Comparison of ENCODE assay signal across 2 cellular contexts in the genomic region with DNA sequence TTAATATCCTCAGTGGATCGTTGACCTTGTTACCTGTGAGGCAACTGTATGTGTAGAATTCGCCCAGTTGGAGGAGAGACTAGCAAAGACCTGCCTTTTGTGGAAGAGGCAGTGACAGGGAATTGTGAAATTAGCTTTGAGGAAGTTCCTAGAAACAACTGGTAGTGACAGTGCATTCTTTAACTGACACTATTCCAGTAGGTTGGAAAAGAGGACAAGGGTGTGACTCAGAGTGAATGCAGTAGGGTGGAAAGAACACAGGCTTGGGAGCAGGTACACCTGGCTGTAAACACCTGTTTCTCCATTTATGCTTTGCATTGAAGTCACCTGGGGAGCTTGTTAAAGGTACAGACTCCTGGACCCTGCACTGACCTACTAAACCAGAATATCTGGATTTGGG.
TF ChIP-seq lines count a peak whose summit lies in the region.

No MANE protein-coding gene starts in this region.

TF ChIP-seq in GM23338, 12 proteins besides CTCF, POLR2A, EP300 and RAD21 (continued from another document):
- TF ChIP-seq, protein P1, sequence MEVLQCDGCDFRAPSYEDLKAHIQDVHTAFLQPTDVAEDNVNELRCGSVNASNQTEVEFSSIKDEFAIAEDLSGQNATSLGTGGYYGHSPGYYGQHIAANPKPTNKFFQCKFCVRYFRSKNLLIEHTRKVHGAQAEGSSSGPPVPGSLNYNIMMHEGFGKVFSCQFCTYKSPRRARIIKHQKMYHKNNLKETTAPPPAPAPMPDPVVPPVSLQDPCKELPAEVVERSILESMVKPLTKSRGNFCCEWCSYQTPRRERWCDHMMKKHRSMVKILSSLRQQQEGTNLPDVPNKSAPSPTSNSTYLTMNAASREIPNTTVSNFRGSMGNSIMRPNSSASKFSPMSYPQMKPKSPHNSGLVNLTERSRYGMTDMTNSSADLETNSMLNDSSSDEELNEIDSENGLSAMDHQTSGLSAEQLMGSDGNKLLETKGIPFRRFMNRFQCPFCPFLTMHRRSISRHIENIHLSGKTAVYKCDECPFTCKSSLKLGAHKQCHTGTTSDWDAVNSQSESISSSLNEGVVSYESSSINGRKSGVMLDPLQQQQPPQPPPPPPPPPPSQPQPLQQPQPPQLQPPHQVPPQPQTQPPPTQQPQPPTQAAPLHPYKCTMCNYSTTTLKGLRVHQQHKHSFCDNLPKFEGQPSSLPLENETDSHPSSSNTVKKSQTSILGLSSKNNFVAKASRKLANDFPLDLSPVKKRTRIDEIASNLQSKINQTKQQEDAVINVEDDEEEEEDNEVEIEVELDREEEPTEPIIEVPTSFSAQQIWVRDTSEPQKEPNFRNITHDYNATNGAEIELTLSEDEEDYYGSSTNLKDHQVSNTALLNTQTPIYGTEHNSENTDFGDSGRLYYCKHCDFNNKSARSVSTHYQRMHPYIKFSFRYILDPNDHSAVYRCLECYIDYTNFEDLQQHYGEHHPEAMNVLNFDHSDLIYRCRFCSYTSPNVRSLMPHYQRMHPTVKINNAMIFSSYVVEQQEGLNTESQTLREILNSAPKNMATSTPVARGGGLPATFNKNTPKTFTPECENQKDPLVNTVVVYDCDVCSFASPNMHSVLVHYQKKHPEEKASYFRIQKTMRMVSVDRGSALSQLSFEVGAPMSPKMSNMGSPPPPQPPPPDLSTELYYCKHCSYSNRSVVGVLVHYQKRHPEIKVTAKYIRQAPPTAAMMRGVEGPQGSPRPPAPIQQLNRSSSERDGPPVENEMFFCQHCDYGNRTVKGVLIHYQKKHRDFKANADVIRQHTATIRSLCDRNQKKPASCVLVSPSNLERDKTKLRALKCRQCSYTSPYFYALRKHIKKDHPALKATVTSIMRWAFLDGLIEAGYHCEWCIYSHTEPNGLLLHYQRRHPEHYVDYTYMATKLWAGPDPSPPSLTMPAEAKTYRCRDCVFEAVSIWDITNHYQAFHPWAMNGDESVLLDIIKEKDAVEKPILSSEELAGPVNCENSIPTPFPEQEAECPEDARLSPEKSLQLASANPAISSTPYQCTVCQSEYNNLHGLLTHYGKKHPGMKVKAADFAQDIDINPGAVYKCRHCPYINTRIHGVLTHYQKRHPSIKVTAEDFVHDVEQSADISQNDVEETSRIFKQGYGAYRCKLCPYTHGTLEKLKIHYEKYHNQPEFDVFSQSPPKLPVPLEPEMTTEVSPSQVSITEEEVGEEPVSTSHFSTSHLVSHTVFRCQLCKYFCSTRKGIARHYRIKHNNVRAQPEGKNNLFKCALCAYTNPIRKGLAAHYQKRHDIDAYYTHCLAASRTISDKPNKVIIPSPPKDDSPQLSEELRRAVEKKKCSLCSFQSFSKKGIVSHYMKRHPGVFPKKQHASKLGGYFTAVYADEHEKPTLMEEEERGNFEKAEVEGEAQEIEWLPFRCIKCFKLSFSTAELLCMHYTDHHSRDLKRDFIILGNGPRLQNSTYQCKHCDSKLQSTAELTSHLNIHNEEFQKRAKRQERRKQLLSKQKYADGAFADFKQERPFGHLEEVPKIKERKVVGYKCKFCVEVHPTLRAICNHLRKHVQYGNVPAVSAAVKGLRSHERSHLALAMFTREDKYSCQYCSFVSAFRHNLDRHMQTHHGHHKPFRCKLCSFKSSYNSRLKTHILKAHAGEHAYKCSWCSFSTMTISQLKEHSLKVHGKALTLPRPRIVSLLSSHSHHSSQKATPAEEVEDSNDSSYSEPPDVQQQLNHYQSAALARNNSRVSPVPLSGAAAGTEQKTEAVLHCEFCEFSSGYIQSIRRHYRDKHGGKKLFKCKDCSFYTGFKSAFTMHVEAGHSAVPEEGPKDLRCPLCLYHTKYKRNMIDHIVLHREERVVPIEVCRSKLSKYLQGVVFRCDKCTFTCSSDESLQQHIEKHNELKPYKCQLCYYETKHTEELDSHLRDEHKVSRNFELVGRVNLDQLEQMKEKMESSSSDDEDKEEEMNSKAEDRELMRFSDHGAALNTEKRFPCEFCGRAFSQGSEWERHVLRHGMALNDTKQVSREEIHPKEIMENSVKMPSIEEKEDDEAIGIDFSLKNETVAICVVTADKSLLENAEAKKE (CRISPR knock-in tag; IDR thresholded peaks at IDR 0.05), result no peak
- TF ChIP-seq ZNF114 (CRISPR knock-in tag; IDR thresholded peaks at IDR 0.05), result no peak
- TF ChIP-seq, protein P2, sequence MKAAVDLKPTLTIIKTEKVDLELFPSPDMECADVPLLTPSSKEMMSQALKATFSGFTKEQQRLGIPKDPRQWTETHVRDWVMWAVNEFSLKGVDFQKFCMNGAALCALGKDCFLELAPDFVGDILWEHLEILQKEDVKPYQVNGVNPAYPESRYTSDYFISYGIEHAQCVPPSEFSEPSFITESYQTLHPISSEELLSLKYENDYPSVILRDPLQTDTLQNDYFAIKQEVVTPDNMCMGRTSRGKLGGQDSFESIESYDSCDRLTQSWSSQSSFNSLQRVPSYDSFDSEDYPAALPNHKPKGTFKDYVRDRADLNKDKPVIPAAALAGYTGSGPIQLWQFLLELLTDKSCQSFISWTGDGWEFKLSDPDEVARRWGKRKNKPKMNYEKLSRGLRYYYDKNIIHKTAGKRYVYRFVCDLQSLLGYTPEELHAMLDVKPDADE (IDR thresholded peaks at IDR 0.05), result no peak
- TF ChIP-seq EZH2 (IDR thresholded peaks at IDR 0.05; ENCODE audit: low read depth, unreplicated experiment), result no peak
- TF ChIP-seq CREB1 (CRISPR knock-in tag; IDR thresholded peaks at IDR 0.05; ENCODE audit: low read depth), result no peak
- no peak for TF ChIP-seq JUNB (IDR thresholded peaks at IDR 0.05; ENCODE audit: unreplicated experiment)
- TF ChIP-seq ZNF331 (CRISPR knock-in tag; IDR thresholded peaks at IDR 0.05; ENCODE audit: low read depth), result no peak
- no peak for TF ChIP-seq EZH2phosphoT487 (IDR thresholded peaks at IDR 0.05; ENCODE audit: unreplicated experiment)
- no peak for TF ChIP-seq STAT1 (IDR thresholded peaks at IDR 0.05; ENCODE audit: unreplicated experiment)
- TF ChIP-seq, protein P3, sequence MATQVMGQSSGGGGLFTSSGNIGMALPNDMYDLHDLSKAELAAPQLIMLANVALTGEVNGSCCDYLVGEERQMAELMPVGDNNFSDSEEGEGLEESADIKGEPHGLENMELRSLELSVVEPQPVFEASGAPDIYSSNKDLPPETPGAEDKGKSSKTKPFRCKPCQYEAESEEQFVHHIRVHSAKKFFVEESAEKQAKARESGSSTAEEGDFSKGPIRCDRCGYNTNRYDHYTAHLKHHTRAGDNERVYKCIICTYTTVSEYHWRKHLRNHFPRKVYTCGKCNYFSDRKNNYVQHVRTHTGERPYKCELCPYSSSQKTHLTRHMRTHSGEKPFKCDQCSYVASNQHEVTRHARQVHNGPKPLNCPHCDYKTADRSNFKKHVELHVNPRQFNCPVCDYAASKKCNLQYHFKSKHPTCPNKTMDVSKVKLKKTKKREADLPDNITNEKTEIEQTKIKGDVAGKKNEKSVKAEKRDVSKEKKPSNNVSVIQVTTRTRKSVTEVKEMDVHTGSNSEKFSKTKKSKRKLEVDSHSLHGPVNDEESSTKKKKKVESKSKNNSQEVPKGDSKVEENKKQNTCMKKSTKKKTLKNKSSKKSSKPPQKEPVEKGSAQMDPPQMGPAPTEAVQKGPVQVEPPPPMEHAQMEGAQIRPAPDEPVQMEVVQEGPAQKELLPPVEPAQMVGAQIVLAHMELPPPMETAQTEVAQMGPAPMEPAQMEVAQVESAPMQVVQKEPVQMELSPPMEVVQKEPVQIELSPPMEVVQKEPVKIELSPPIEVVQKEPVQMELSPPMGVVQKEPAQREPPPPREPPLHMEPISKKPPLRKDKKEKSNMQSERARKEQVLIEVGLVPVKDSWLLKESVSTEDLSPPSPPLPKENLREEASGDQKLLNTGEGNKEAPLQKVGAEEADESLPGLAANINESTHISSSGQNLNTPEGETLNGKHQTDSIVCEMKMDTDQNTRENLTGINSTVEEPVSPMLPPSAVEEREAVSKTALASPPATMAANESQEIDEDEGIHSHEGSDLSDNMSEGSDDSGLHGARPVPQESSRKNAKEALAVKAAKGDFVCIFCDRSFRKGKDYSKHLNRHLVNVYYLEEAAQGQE (IDR thresholded peaks at IDR 0.05; ENCODE audit: unreplicated experiment), result no peak

TF ChIP-seq in WTC11, 78 proteins besides CTCF, POLR2A, EP300 and RAD21 (continued from another document):
- TF ChIP-seq, protein P4, sequence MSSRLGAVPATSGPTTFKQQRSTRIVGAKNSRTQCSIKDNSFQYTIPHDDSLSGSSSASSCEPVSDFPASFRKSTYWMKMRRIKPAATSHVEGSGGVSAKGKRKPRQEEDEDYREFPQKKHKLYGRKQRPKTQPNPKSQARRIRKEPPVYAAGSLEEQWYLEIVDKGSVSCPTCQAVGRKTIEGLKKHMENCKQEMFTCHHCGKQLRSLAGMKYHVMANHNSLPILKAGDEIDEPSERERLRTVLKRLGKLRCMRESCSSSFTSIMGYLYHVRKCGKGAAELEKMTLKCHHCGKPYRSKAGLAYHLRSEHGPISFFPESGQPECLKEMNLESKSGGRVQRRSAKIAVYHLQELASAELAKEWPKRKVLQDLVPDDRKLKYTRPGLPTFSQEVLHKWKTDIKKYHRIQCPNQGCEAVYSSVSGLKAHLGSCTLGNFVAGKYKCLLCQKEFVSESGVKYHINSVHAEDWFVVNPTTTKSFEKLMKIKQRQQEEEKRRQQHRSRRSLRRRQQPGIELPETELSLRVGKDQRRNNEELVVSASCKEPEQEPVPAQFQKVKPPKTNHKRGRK (CRISPR knock-in tag; IDR thresholded peaks at IDR 0.05; ENCODE audit: borderline replicate concordance), result no peak
- no peak for TF ChIP-seq RELA (CRISPR knock-in tag; IDR thresholded peaks at IDR 0.05; ENCODE audit: borderline replicate concordance)
- no peak for TF ChIP-seq GABPB1 (CRISPR knock-in tag; IDR thresholded peaks at IDR 0.05)
- TF ChIP-seq FOXJ3 (CRISPR knock-in tag; IDR thresholded peaks at IDR 0.05; ENCODE audit: borderline replicate concordance), result no peak
- TF ChIP-seq, protein P5, sequence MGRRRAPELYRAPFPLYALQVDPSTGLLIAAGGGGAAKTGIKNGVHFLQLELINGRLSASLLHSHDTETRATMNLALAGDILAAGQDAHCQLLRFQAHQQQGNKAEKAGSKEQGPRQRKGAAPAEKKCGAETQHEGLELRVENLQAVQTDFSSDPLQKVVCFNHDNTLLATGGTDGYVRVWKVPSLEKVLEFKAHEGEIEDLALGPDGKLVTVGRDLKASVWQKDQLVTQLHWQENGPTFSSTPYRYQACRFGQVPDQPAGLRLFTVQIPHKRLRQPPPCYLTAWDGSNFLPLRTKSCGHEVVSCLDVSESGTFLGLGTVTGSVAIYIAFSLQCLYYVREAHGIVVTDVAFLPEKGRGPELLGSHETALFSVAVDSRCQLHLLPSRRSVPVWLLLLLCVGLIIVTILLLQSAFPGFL (CRISPR knock-in tag; IDR thresholded peaks at IDR 0.05; ENCODE audit: borderline replicate concordance), result no peak
- TF ChIP-seq MYBL2 (CRISPR knock-in tag; IDR thresholded peaks at IDR 0.05), result no peak
- TF ChIP-seq, protein P6, sequence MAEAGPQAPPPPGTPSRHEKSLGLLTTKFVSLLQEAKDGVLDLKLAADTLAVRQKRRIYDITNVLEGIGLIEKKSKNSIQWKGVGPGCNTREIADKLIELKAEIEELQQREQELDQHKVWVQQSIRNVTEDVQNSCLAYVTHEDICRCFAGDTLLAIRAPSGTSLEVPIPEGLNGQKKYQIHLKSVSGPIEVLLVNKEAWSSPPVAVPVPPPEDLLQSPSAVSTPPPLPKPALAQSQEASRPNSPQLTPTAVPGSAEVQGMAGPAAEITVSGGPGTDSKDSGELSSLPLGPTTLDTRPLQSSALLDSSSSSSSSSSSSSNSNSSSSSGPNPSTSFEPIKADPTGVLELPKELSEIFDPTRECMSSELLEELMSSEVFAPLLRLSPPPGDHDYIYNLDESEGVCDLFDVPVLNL (CRISPR knock-in tag; IDR thresholded peaks at IDR 0.05; ENCODE audit: borderline replicate concordance, low read depth), result no peak
- no peak for TF ChIP-seq NFYB (CRISPR knock-in tag; conservative IDR thresholded peaks at IDR 0.05; ENCODE audit: low read depth)
- no peak for TF ChIP-seq EMX1 (CRISPR knock-in tag; IDR thresholded peaks at IDR 0.05)
- TF ChIP-seq, protein P7, sequence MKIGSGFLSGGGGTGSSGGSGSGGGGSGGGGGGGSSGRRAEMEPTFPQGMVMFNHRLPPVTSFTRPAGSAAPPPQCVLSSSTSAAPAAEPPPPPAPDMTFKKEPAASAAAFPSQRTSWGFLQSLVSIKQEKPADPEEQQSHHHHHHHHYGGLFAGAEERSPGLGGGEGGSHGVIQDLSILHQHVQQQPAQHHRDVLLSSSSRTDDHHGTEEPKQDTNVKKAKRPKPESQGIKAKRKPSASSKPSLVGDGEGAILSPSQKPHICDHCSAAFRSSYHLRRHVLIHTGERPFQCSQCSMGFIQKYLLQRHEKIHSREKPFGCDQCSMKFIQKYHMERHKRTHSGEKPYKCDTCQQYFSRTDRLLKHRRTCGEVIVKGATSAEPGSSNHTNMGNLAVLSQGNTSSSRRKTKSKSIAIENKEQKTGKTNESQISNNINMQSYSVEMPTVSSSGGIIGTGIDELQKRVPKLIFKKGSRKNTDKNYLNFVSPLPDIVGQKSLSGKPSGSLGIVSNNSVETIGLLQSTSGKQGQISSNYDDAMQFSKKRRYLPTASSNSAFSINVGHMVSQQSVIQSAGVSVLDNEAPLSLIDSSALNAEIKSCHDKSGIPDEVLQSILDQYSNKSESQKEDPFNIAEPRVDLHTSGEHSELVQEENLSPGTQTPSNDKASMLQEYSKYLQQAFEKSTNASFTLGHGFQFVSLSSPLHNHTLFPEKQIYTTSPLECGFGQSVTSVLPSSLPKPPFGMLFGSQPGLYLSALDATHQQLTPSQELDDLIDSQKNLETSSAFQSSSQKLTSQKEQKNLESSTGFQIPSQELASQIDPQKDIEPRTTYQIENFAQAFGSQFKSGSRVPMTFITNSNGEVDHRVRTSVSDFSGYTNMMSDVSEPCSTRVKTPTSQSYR (CRISPR knock-in tag; IDR thresholded peaks at IDR 0.05), result no peak
